ENCODE assay signal across 11 cellular contexts in the genomic region with DNA sequence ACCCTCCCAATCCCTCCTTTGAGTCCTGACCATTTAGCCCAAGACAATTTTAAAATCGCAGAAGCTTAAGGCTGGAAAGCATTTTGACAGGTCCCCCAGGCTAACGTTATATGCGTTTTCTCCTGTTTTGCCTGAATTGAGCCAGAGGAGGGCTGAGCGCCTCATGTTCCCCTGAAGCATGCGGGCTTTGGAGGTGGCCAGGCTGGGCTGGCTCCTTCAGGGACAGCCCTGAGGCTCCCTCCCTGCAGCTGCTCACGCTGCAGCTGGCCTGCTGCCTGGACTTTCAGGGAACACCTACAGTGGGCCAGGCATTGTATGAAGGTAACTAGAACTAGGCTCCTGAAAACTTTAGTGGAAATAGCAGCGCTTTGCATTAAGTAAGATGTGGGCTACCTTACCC.
DNase-seq lines count a peak whose midpoint lies in the region; ATAC-seq and TF ChIP-seq lines count a peak whose summit lies in the region.
"Had no signal": no experiment of that assay in that cellular context is flagged by ENCODE, and none has a peak within 500 bp of the region (broad histone marks: within the 10 kb centered on the region; RNA-seq: fewer than 3 reads in every experiment).

No MANE protein-coding gene starts in this region.

- TF ChIP-seq CTCF in PC-3 (conservative IDR thresholded peaks at IDR 0.05; ENCODE audit: low read depth, low read length) (no peak), gastroesophageal sphincter (IDR thresholded peaks at IDR 0.05) (no peak), parathyroid adenoma (IDR thresholded peaks at IDR 0.05) (peak; percentile 40)

- H2AFZ ChIP-seq in PC-3 (ENCODE audit: low read length) (0 out of 2 replicates have a peak overlapping the region, but pooled peaks have one; percentile 22), parathyroid adenoma (peak overlapping the region; percentile 80)

- H3K4me1 ChIP-seq in PC-3 (ENCODE audit: insufficient read depth, low read length) (peaks cover 67% of the 10 kb centered on the region), gastroesophageal sphincter (peaks cover 0 to 18% (median 6%) of the 10 kb centered on the region in 3 donors), parathyroid adenoma (peaks cover 44% of the 10 kb centered on the region)

- intact Hi-C loops in PC-3 (cut with micrococcal nuclease) = loop anchor here (1.0 to 2.0 kb wide), 2 partner anchors 88 to 278 kb away; no protein-coding TSS in a partner anchor
- intact Hi-C loops in head of caudate nucleus (cut with DNase I) = no loop called here

- H3K79me2 ChIP-seq in PC-3 (ENCODE audit: low read length) = no peaks in the 10 kb centered on the region
- no peaks in the 10 kb centered on the region for H3K79me2 ChIP-seq in parathyroid adenoma

- peak overlapping the region; percentile 66 for H3K27ac ChIP-seq in PC-3 (ENCODE audit: low read length)
- H3K27ac ChIP-seq in gastroesophageal sphincter = peak overlapping the region in 2 of 4 donors; percentile 1 to 39
- peak overlapping the region; percentile 91 for H3K27ac ChIP-seq in parathyroid adenoma
- H3K27ac ChIP-seq: testis had no signal

- no peaks in the 10 kb centered on the region for H3K9me2 ChIP-seq in PC-3 (replicated peaks; ENCODE audit: low read length)

- CTCF ChIA-PET in PC-3 (lab: Charles Lee) = no interaction called here

- POLR2A ChIA-PET in PC-3 (lab: Charles Lee; ENCODE audit: unreplicated experiment) = no interaction called here

- H3K9me3 ChIP-seq in PC-3 (ENCODE audit: low read length) (no peaks in the 10 kb centered on the region), gastroesophageal sphincter (no peaks in the 10 kb centered on the region), parathyroid adenoma (ENCODE audit: control insufficient read depth, low read length) (no peaks in the 10 kb centered on the region)
- H3K9me3 ChIP-seq: testis had no signal

- no peak for TF ChIP-seq EP300 in gastroesophageal sphincter (IDR thresholded peaks at IDR 0.05)

- no TSS peak for BruUV-seq in PC-3 (replicated peaks; lab: Mats Ljungman, UMichigan)

- H3K4me3 ChIP-seq in PC-3 (ENCODE audit: low read length) (no peak overlapping the region), gastroesophageal sphincter (no peak overlapping the region), parathyroid adenoma (ENCODE audit: low read depth, low read length) (no peak overlapping the region)
- H3K4me3 ChIP-seq: testis had no signal

- whole genome bisulfite sequencing in gastroesophageal sphincter (ENCODE audit: low coverage in 1 of 2), 2 donors = 62% methylated on average over 7 of the region's 7 CpGs; no CpG with 5 or more reads in 1 of the 2 donors

- peak overlapping the region; percentile 67 for H3K4me2 ChIP-seq in PC-3 (ENCODE audit: low read length)
- H3K4me2 ChIP-seq in parathyroid adenoma (ENCODE audit: low read length) = no peak overlapping the region

- ATAC-seq in PC-3 = peak; percentile 9
- peak; percentile 42 for ATAC-seq in gastroesophageal sphincter
- ATAC-seq in HG02588 (IDR thresholded peaks at IDR 0.05; ENCODE audit: unreplicated experiment) = no peak
- ATAC-seq: HCT116 had no signal

- no peaks in the 10 kb centered on the region for H3K36me3 ChIP-seq in PC-3 (ENCODE audit: low read depth, low read length)
- no peaks in the 10 kb centered on the region for H3K36me3 ChIP-seq in gastroesophageal sphincter
- no peaks in the 10 kb centered on the region for H3K36me3 ChIP-seq in parathyroid adenoma (ENCODE audit: control insufficient read depth, insufficient read depth, low read length)

- DNase-seq in LHCN-M2 (ENCODE audit: low read depth) (peak; percentile 19), PC-3 (no peak), NCI-H446 treated with DMSO at 0.1 percent for 48 hours (lab: John Stamatoyannopoulos, UW) (no peak), head of caudate nucleus (no peak)
- DNase-seq: NCI-H1436 treated with DMSO at 0.1 percent for 48 hours, OCI-M1, testis had no signal

- no peak overlapping the region; the same call in 1 of the 2 replicates for H3K9ac ChIP-seq in PC-3 (ENCODE audit: low read length)
- no peak overlapping the region for H3K9ac ChIP-seq in parathyroid adenoma

- no peaks in the 10 kb centered on the region for H4K20me1 ChIP-seq in PC-3 (ENCODE audit: low read length)

- H3K27me3 ChIP-seq in PC-3 (ENCODE audit: low read length) (no peaks in the 10 kb centered on the region), gastroesophageal sphincter (no peaks in the 10 kb centered on the region), parathyroid adenoma (ENCODE audit: control insufficient read depth, insufficient read depth, low read length) (no peaks in the 10 kb centered on the region)
- H3K27me3 ChIP-seq: testis had no signal

- TF ChIP-seq POLR2A in gastroesophageal sphincter (IDR thresholded peaks at IDR 0.05) = no peak

- no peaks in the 10 kb centered on the region for H3F3A ChIP-seq in PC-3 (ENCODE audit: low read length, unreplicated experiment)
